1 cellular context compared by ENCODE assay signal in genomic region chr15:100384108-100384410, GRCh38.
TF ChIP-seq lines count a peak whose summit lies in the region.

No MANE protein-coding gene starts in this region.

TF ChIP-seq in HCT116, 20 proteins besides CTCF, POLR2A, EP300 and RAD21 (continued from another document):
- TF ChIP-seq SP1 (IDR thresholded peaks at IDR 0.05; ENCODE audit: low read depth), result no peak
- TF ChIP-seq, protein P1, sequence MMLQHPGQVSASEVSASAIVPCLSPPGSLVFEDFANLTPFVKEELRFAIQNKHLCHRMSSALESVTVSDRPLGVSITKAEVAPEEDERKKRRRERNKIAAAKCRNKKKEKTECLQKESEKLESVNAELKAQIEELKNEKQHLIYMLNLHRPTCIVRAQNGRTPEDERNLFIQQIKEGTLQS (IDR thresholded peaks at IDR 0.05), result no peak
- TF ChIP-seq ZNF274 (IDR thresholded peaks at IDR 0.05; ENCODE audit: low read depth, low read length), result no peak
- TF ChIP-seq CBX3 (IDR thresholded peaks at IDR 0.05; ENCODE audit: low read depth), result no peak
- no peak for TF ChIP-seq TCF7L2 (IDR thresholded peaks at IDR 0.05; ENCODE audit: borderline replicate concordance, extremely low read depth, insufficient read depth, insufficient read length)
- no peak for TF ChIP-seq SIN3A (IDR thresholded peaks at IDR 0.05; ENCODE audit: low read depth)
- no peak for TF ChIP-seq JUND (IDR thresholded peaks at IDR 0.05)
- no peak for TF ChIP-seq ELF1 (IDR thresholded peaks at IDR 0.05; ENCODE audit: borderline replicate concordance, low read depth)
- no peak for TF ChIP-seq CEBPB (IDR thresholded peaks at IDR 0.05; ENCODE audit: low read depth)
- TF ChIP-seq POLR2AphosphoS5 (IDR thresholded peaks at IDR 0.05; ENCODE audit: low read depth, low read length), result no peak
